ENCODE assay signal across 25 cellular contexts in the genomic region with DNA sequence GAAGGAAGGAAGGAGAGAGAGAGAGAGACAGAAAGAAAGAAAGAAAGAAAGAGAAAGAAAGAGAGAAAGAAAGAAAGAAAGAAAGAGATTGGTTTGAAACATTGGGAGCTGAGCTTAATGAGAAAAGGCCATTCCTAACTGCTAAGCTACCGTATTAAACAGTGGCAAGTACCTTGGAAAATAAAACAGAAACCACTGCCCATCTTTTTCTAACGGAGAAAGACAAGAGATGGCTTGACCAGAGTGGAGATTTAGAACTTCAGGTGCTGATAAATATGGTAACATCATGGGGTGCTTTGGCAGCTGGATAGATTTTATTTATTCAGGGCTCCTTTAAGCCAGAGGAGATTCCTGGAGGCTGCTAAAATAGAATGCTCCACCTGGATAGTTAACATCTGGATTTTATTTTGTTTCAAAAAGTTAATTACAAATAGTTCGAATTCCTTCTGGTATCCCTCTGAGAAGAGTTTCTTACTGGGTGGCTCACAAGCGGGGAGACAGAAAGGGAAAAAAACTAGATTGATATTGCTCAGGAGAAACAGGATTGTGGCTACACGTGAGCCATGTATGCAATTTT. TPM values are rescaled to one million over a fixed set of nuclear protein-coding genes. Genes with fewer than 3 reads are reported as not detected.
"Had no signal": no experiment of that assay in that cellular context is flagged by ENCODE, and none has a peak within 500 bp of the region (broad histone marks: within the 10 kb centered on the region; RNA-seq: fewer than 3 reads in every experiment).

No MANE protein-coding gene starts in this region.

- H3K36me3 Mint-ChIP-seq: activated naive CD4-positive, alpha-beta T cell treated with anti-CD3 and anti-CD28 coated beads, Interleukin-2, amount 50 U/mL, for 72 hours; naive thymus-derived CD4-positive, alpha-beta T cell had no signal

- H3K9me3 ChIP-seq: adrenal gland, breast epithelium, colonic mucosa, esophagus squamous epithelium, gastroesophageal sphincter, lower lobe of right lung, tibial nerve, uterus had no signal

- H3K27ac ChIP-seq: colonic mucosa, dorsolateral prefrontal cortex, esophagus squamous epithelium, lower lobe of right lung had no signal

- H3K9me3 Mint-ChIP-seq: activated naive CD4-positive, alpha-beta T cell treated with anti-CD3 and anti-CD28 coated beads, Interleukin-2, amount 50 U/mL, for 72 hours; central memory CD8-positive, alpha-beta T cell; effector memory CD8-positive, alpha-beta T cell; naive thymus-derived CD4-positive, alpha-beta T cell; neural crest cell had no signal

- H3K4me3 Mint-ChIP-seq: central memory CD8-positive, alpha-beta T cell; effector memory CD8-positive, alpha-beta T cell; naive thymus-derived CD4-positive, alpha-beta T cell; neural crest cell; stimulated activated naive CD8-positive, alpha-beta T cell treated with anti-CD3 and anti-CD28 coated beads, Interleukin-15, Interleukin-2, amounts not matched to agents 100 ng/mL and 50 ng/mL, for 24 hours had no signal

- DNase-seq: activated T-cell treated with anti-CD3 and anti-CD28 coated beads, Interleukin-2, amount 50 U/mL, for 1 hour; adrenal gland; colonic mucosa; dorsolateral prefrontal cortex; effector memory CD8-positive, alpha-beta T cell; esophagus squamous epithelium; head of caudate nucleus; islet precursor cell; left colon; lower lobe of right lung; naive thymus-derived CD4-positive, alpha-beta T cell; retina; stimulated activated CD4-positive, alpha-beta T cell treated with anti-CD3 and anti-CD28 coated beads, Interleukin-4, amount 100 ng/mL, for 4 hours; T-helper 1 cell; uterus had no signal

- H3K27me3 ChIP-seq: adrenal gland, breast epithelium, colonic mucosa, dorsolateral prefrontal cortex, esophagus squamous epithelium, gastroesophageal sphincter, tibial nerve, uterus had no signal

- H3K4me1 ChIP-seq: breast epithelium, colonic mucosa had no signal

- FAIRE-seq: endothelial cell of umbilical vein, TTC549 had no signal

- H3K4me3 ChIP-seq: adrenal gland, breast epithelium, colonic mucosa, dorsolateral prefrontal cortex, esophagus squamous epithelium, gastroesophageal sphincter, lower lobe of right lung, tibial nerve, uterus had no signal

- H3K27ac Mint-ChIP-seq: activated naive CD4-positive, alpha-beta T cell treated with anti-CD3 and anti-CD28 coated beads, Interleukin-2, amount 50 U/mL, for 72 hours; naive thymus-derived CD4-positive, alpha-beta T cell; progenitor cell of endocrine pancreas; stimulated activated naive CD8-positive, alpha-beta T cell treated with anti-CD3 and anti-CD28 coated beads, Interleukin-15, Interleukin-2, amounts not matched to agents 100 ng/mL and 50 ng/mL, for 24 hours had no signal

- H3K36me3 ChIP-seq: adrenal gland, breast epithelium, colonic mucosa, uterus had no signal

- H3K4me1 Mint-ChIP-seq: central memory CD8-positive, alpha-beta T cell; naive thymus-derived CD4-positive, alpha-beta T cell had no signal

RNA-seq across cellular contexts. Expression of a gene that starts 12.9 kb away (rescaled TPM):
- total RNA-seq: activated naive CD4-positive, alpha-beta T cell treated with anti-CD3 and anti-CD28 coated beads, Interleukin-2, amount 50 U/mL, for 72 hours had no signal
- polyA plus RNA-seq: naive thymus-derived CD4-positive, alpha-beta T cell had no signal
